13 cellular contexts compared by ENCODE assay signal in genomic region chr12:42213954-42214426, GRCh38. TPM values are rescaled to one million over a fixed set of nuclear protein-coding genes. Genes with fewer than 3 reads are reported as not detected.
A peak's percentile ranks its signal among the peaks of the same experiment; 100 is the strongest.
DNase-seq lines count a peak whose midpoint lies in the region; ATAC-seq and TF ChIP-seq lines count a peak whose summit lies in the region.
"Had no signal": no experiment of that assay in that cellular context is flagged by ENCODE, and none has a peak within 500 bp of the region (broad histone marks: within the 10 kb centered on the region; RNA-seq: fewer than 3 reads in every experiment).

No MANE protein-coding gene starts in this region.

- no peak overlapping the region for H3K27ac ChIP-seq in SK-N-SH (ENCODE audit: low read depth in 2 of 2, low read length in 1 of 2)
- H3K27ac ChIP-seq: BLaER1 treated with 17β-estradiol and CSF1 and Interleukin-3, amounts not matched to agents 10 nM and 100 nM had no signal

- POLR2A ChIA-PET in SK-N-SH (lab: Yijun Ruan, JAX) = no interaction called here
- POLR2A ChIA-PET in activated CD4-positive, alpha-beta T cell treated with anti-CD3 and anti-CD28 coated beads for 36 hours (lab: Charles Lee) = no interaction called here

- intact Hi-C loops in activated CD4-positive, alpha-beta T cell treated with anti-CD3 and anti-CD28 coated beads for 36 hours (cut with DNase I, micrococcal nuclease) = no loop called here

- peaks cover 7% of the 10 kb centered on the region for H3K36me3 Mint-ChIP-seq in activated CD4-positive, alpha-beta T cell treated with anti-CD3 and anti-CD28 coated beads for 36 hours (ENCODE audit: low read depth)

- H3K27ac Mint-ChIP-seq in activated CD4-positive, alpha-beta T cell treated with anti-CD3 and anti-CD28 coated beads for 36 hours = no peak overlapping the region
- H3K27ac Mint-ChIP-seq: activated CD4-positive, alpha-beta memory T cell treated with anti-CD3 and anti-CD28 coated beads, Interleukin-2, amount 10 ng/mL, durations not matched to agents 7 days and 5 days; activated naive CD8-positive, alpha-beta T cell treated with anti-CD3 and anti-CD28 coated beads, Interleukin-2, amount 50 U/mL, for 24 hours had no signal

- peaks cover 7 to 16% of the 10 kb centered on the region in 2 experiments; a peak in 3 of 4 replicates for H3K4me1 ChIP-seq in SK-N-SH (ENCODE audit: control insufficient read depth in 1 of 2, insufficient read depth in 2 of 2, low read depth in 1 of 2, low read length in 1 of 2)

- no peaks in the 10 kb centered on the region for H3K27me3 ChIP-seq in SK-N-SH (ENCODE audit: insufficient read depth)
- H3K27me3 ChIP-seq: BLaER1 treated with 17β-estradiol and CSF1 and Interleukin-3, amounts not matched to agents 10 nM and 100 nM had no signal

- H3K4me2 ChIP-seq in SK-N-SH = no peak overlapping the region
- H3K4me2 ChIP-seq: BLaER1 treated with 17β-estradiol and CSF1 and Interleukin-3, amounts not matched to agents 10 nM and 100 nM had no signal

- H3K27me3 Mint-ChIP-seq in activated CD4-positive, alpha-beta T cell treated with anti-CD3 and anti-CD28 coated beads for 36 hours = no peaks in the 10 kb centered on the region
- H3K27me3 Mint-ChIP-seq: activated CD4-positive, alpha-beta memory T cell treated with anti-CD3 and anti-CD28 coated beads, Interleukin-2, amount 10 ng/mL, durations not matched to agents 7 days and 5 days; activated naive CD8-positive, alpha-beta T cell treated with anti-CD3 and anti-CD28 coated beads, Interleukin-2, amount 50 U/mL, for 24 hours had no signal

- WGBS in SK-N-SH (ENCODE audit: low lambda C conversion rate) = 90% methylated on average over 2 of the region's 2 CpGs

- H3K9me2 ChIP-seq in SK-N-SH = no peaks in the 10 kb centered on the region

- H3K4me1 Mint-ChIP-seq in activated CD4-positive, alpha-beta T cell treated with anti-CD3 and anti-CD28 coated beads for 36 hours = peaks cover 16% of the 10 kb centered on the region
- H3K4me1 Mint-ChIP-seq: activated CD4-positive, alpha-beta memory T cell treated with anti-CD3 and anti-CD28 coated beads, Interleukin-2, amount 10 ng/mL, durations not matched to agents 7 days and 5 days had no signal

- no peaks in the 10 kb centered on the region for H3K9me3 ChIP-seq in SK-N-SH

- no peak overlapping the region for H3K4me3 Mint-ChIP-seq in activated CD4-positive, alpha-beta T cell treated with anti-CD3 and anti-CD28 coated beads for 36 hours
- H3K4me3 Mint-ChIP-seq: activated CD4-positive, alpha-beta memory T cell treated with anti-CD3 and anti-CD28 coated beads, Interleukin-2, amount 10 ng/mL, durations not matched to agents 7 days and 5 days; activated naive CD8-positive, alpha-beta T cell treated with anti-CD3 and anti-CD28 coated beads, Interleukin-2, amount 50 U/mL, for 24 hours had no signal

- TF ChIP-seq RAD21 in SK-N-SH (IDR thresholded peaks at IDR 0.05; ENCODE audit: low read length) = no peak

- H3K4me3 ChIP-seq in fibroblast of pulmonary artery (replicated peaks; ENCODE audit: low read depth, low read length) (no peak overlapping the region), SK-N-SH (ENCODE audit: low read depth in 2 of 2, low read length in 1 of 2) (no peak overlapping the region)
- H3K4me3 ChIP-seq: BLaER1 treated with 17β-estradiol and CSF1 and Interleukin-3, amounts not matched to agents 10 nM and 100 nM had no signal

- DNase-seq in DMS79 (lab: John Stamatoyannopoulos, UW) (peak; percentile 73), NCI-H2029 treated with DMSO at 0.1 percent for 48 hours (lab: John Stamatoyannopoulos, UW) (peak; percentile 70), fibroblast of pulmonary artery (ENCODE audit: low read depth) (peak; percentile 93), myocyte (ENCODE audit: low read depth) (peak; percentile 45), SHP77 (lab: John Stamatoyannopoulos, UW) (no peak), SK-N-SH (no peak)
- no peak for DNase-seq in activated CD4-positive, alpha-beta T cell treated with anti-CD3 and anti-CD28 coated beads for 36 hours
- DNase-seq: activated CD4-positive, alpha-beta memory T cell treated with anti-CD3 and anti-CD28 coated beads, Interleukin-2, amount 10 ng/mL, durations not matched to agents 7 days and 5 days; activated naive CD8-positive, alpha-beta T cell treated with anti-CD3 and anti-CD28 coated beads, Interleukin-2, amount 50 U/mL, for 24 hours; NCI-H524 treated with DMSO at 0.1 percent for 48 hours; SW 1271 had no signal

- H3K36me3 ChIP-seq in SK-N-SH (replicated peaks in 1 of 2; ENCODE audit: control insufficient read depth in 1 of 2, insufficient read depth in 2 of 2, low read length in 1 of 2) = peaks cover 4 to 11% of the 10 kb centered on the region in 2 experiments

- TF ChIP-seq CTCF in fibroblast of pulmonary artery (IDR thresholded peaks at IDR 0.05; ENCODE audit: low read length, missing control alignments) (no peak), SK-N-SH (IDR thresholded peaks at IDR 0.05) (no peak)

- TF ChIP-seq EP300 in SK-N-SH (IDR thresholded peaks at IDR 0.05; ENCODE audit: borderline replicate concordance in 1 of 2, low read depth in 1 of 2, low read length in 1 of 2) = no peak

- CTCF ChIA-PET in SK-N-SH (lab: Yijun Ruan, JAX) = interaction anchor here (0.6 kb wide), 1 partner anchor 65 kb away, joined by 3 read pairs; no protein-coding TSS in a partner anchor
- CTCF ChIA-PET in activated CD4-positive, alpha-beta T cell treated with anti-CD3 and anti-CD28 coated beads for 36 hours (lab: Charles Lee) = no interaction called here

- peaks cover 5% of the 10 kb centered on the region for H3F3A ChIP-seq in SK-N-SH (replicated peaks; ENCODE audit: insufficient read depth)

- H3K9me3 Mint-ChIP-seq in activated CD4-positive, alpha-beta T cell treated with anti-CD3 and anti-CD28 coated beads for 36 hours (ENCODE audit: low read depth) = no peaks in the 10 kb centered on the region
- H3K9me3 Mint-ChIP-seq: activated CD4-positive, alpha-beta memory T cell treated with anti-CD3 and anti-CD28 coated beads, Interleukin-2, amount 10 ng/mL, durations not matched to agents 7 days and 5 days; activated naive CD8-positive, alpha-beta T cell treated with anti-CD3 and anti-CD28 coated beads, Interleukin-2, amount 50 U/mL, for 24 hours had no signal

- H3K9ac ChIP-seq in SK-N-SH = no peak overlapping the region
- H3K9ac ChIP-seq: BLaER1 treated with 17β-estradiol and CSF1 and Interleukin-3, amounts not matched to agents 10 nM and 100 nM had no signal

- H4K20me1 ChIP-seq in SK-N-SH (ENCODE audit: insufficient read depth) = no peaks in the 10 kb centered on the region

- H3K79me2 ChIP-seq in SK-N-SH (ENCODE audit: insufficient read depth) = peaks cover 51% of the 10 kb centered on the region

- no peak overlapping the region for H2AFZ ChIP-seq in SK-N-SH (ENCODE audit: low read depth)

- no peak for ATAC-seq in HG02884 (IDR thresholded peaks at IDR 0.05; ENCODE audit: unreplicated experiment)
- no peak for ATAC-seq in activated CD4-positive, alpha-beta T cell treated with anti-CD3 and anti-CD28 coated beads for 36 hours
- ATAC-seq: activated naive CD8-positive, alpha-beta T cell treated with anti-CD3 and anti-CD28 coated beads, Interleukin-2, amount 50 U/mL, for 24 hours had no signal

TF ChIP-seq in SK-N-SH, 30 proteins besides CTCF, POLR2A, EP300 and RAD21:
- no peak for TF ChIP-seq MAX (IDR thresholded peaks at IDR 0.05; ENCODE audit: low read depth)
- no peak for TF ChIP-seq NRF1 (IDR thresholded peaks at IDR 0.05; ENCODE audit: low read depth, low read length)
- no peak for TF ChIP-seq MXI1 (IDR thresholded peaks at IDR 0.05; ENCODE audit: low read depth, low read length)
- no peak for TF ChIP-seq TCF12 (IDR thresholded peaks at IDR 0.05)
TF ChIP-seq in SK-N-SH: peak in this region for 0.

RNA-seq across cellular contexts. Expression of gene YAF2, which starts 24.1 kb away (rescaled TPM):
- 20.5 and 23.5 TPM in 2 replicates for total RNA-seq in myocyte
- 23.8 TPM for polyA plus RNA-seq in myocyte (2012)
- polyA plus RNA-seq in SK-N-SH (2012; rRNA removed) = 5.3 and 6.7 TPM in 2 replicates
- polyA plus RNA-seq in SK-N-SH (2012; cell fraction: cytosol; rRNA removed) = 6.9 and 8.7 TPM in 2 replicates
- 6.8 and 12.7 TPM in 2 replicates for polyA plus RNA-seq in SK-N-SH (2012; cell fraction: nucleus; rRNA removed)
- total RNA-seq in activated CD4-positive, alpha-beta T cell treated with anti-CD3 and anti-CD28 coated beads for 36 hours = 10 to 100 TPM; 32.8 to 34.4 TPM

Comparison
In these comparisons a context has a peak if more than half of its experiments do, and no peak if none do; other contexts are left out.
1. DNase-seq: peak in DMS79 (single experiment), NCI-H2029 treated with DMSO at 0.1 percent for 48 hours (single experiment), fibroblast of pulmonary artery (single experiment) and myocyte (single experiment); none in SHP77 (0 of 2), SK-N-SH (single experiment) and activated CD4-positive, alpha-beta T cell treated with anti-CD3 and anti-CD28 coated beads for 36 hours (single experiment).